In genomic region chr4:38326499-38326898, GRCh38 we compare ENCODE assay signal across 12 cellular contexts.
DNase-seq lines count a peak whose midpoint lies in the region.
"Had no signal": no experiment of that assay in that cellular context is flagged by ENCODE, and none has a peak within 500 bp of the region (broad histone marks: within the 10 kb centered on the region; RNA-seq: fewer than 3 reads in every experiment).

No MANE protein-coding gene starts in this region.

- H2BK120ac ChIP-seq in trophoblast cell (ENCODE audit: insufficient read depth, low read length, poor library complexity): no peak overlapping the region

- DNase-seq in activated naive CD4-positive, alpha-beta T cell (lab: John Stamatoyannopoulos, UW): no peak
- DNase-seq in CD4-positive, alpha-beta memory T cell: no peak
- no peak for DNase-seq in trophoblast cell
- DNase-seq in NCI-H510A (lab: John Stamatoyannopoulos, UW): no peak
- DNase-seq in NK-92 (lab: John Stamatoyannopoulos, UW; ENCODE audit: unreplicated experiment): no peak
- DNase-seq: ACHN; Caco-2; CD8-positive, alpha-beta memory T cell had no signal

- no peaks in the 10 kb centered on the region for H3K9me3 ChIP-seq in CD4-positive, alpha-beta memory T cell (ENCODE audit: control insufficient read depth in 1 of 2, low read length in 2 of 2)
- peaks cover 3% of the 10 kb centered on the region for H3K9me3 ChIP-seq in trophoblast cell (ENCODE audit: insufficient read depth, low read depth, low read length)
- H3K9me3 ChIP-seq: Caco-2 had no signal

- peaks cover 2% of the 10 kb centered on the region for H3K36me3 Mint-ChIP-seq in activated naive CD4-positive, alpha-beta T cell treated with anti-CD3 and anti-CD28 coated beads, Interleukin-2, amount 50 U/mL, for 24 hours
- peaks cover 0 to 4% of the 10 kb centered on the region in 2 donors for H3K36me3 Mint-ChIP-seq in CD4-positive, alpha-beta memory T cell
- H3K36me3 Mint-ChIP-seq in dendritic cell treated with granulocyte-macrophage colony-stimulating factor and Interleukin-4, amounts not matched to agents 40 ng/mL and 50 ng/mL, for 4 days (ENCODE audit: low read depth): no peaks in the 10 kb centered on the region
- H3K36me3 Mint-ChIP-seq: CD8-positive, alpha-beta memory T cell had no signal

- H3K4me1 Mint-ChIP-seq in activated naive CD4-positive, alpha-beta T cell treated with anti-CD3 and anti-CD28 coated beads, Interleukin-2, amount 50 U/mL, for 24 hours: peaks cover 89% of the 10 kb centered on the region
- H3K4me1 Mint-ChIP-seq in CD4-positive, alpha-beta memory T cell: peaks cover 36 to 65% (median 47%) of the 10 kb centered on the region in 4 donors
- peaks cover 56% of the 10 kb centered on the region for H3K4me1 Mint-ChIP-seq in dendritic cell treated with granulocyte-macrophage colony-stimulating factor and Interleukin-4, amounts not matched to agents 40 ng/mL and 50 ng/mL, for 4 days (ENCODE audit: low read depth)

- H3K36me3 ChIP-seq in CD4-positive, alpha-beta memory T cell (ENCODE audit: insufficient read depth, low read length): no peaks in the 10 kb centered on the region
- H3K36me3 ChIP-seq in trophoblast cell (ENCODE audit: control insufficient read depth in 1 of 2, insufficient read depth in 2 of 2, low read length in 2 of 2): no peaks in the 10 kb centered on the region

- H3K27ac Mint-ChIP-seq in activated naive CD4-positive, alpha-beta T cell treated with anti-CD3 and anti-CD28 coated beads, Interleukin-2, amount 50 U/mL, for 24 hours: peak overlapping the region; percentile 8
- peak overlapping the region in 6 of 7 donors; percentile 18 to 68 (median 26) for H3K27ac Mint-ChIP-seq in CD4-positive, alpha-beta memory T cell
- H3K27ac Mint-ChIP-seq in dendritic cell treated with granulocyte-macrophage colony-stimulating factor and Interleukin-4, amounts not matched to agents 40 ng/mL and 50 ng/mL, for 4 days: peak overlapping the region; percentile 11
- H3K27ac Mint-ChIP-seq: CD8-positive, alpha-beta memory T cell had no signal

- intact Hi-C loops in CD4-positive, alpha-beta memory T cell (cut with micrococcal nuclease): loop anchor here (5.0 kb wide), 1 partner anchor 181 kb away; no protein-coding TSS in a partner anchor
- intact Hi-C loops in dendritic cell treated with granulocyte-macrophage colony-stimulating factor and Interleukin-4, amounts not matched to agents 40 ng/mL and 50 ng/mL, for 4 days (cut with micrococcal nuclease): no loop called here

- H2BK5ac ChIP-seq in trophoblast cell (ENCODE audit: low read depth, low read length, poor library complexity): peak overlapping the region; percentile 35

- H3K27me3 Mint-ChIP-seq in activated naive CD4-positive, alpha-beta T cell treated with anti-CD3 and anti-CD28 coated beads, Interleukin-2, amount 50 U/mL, for 24 hours: no peaks in the 10 kb centered on the region
- H3K27me3 Mint-ChIP-seq in CD4-positive, alpha-beta memory T cell: no peaks in the 10 kb centered on the region
- no peaks in the 10 kb centered on the region for H3K27me3 Mint-ChIP-seq in dendritic cell treated with granulocyte-macrophage colony-stimulating factor and Interleukin-4, amounts not matched to agents 40 ng/mL and 50 ng/mL, for 4 days
- H3K27me3 Mint-ChIP-seq: CD8-positive, alpha-beta memory T cell had no signal

- POLR2A ChIA-PET in CD4-positive, alpha-beta memory T cell (lab: Charles Lee; ENCODE audit: partially characterized antibody): interaction anchor here (1.0 kb wide), 1 partner anchor 401 kb away, joined by 3 read pairs; no protein-coding TSS in a partner anchor

- H3K9me3 Mint-ChIP-seq in activated naive CD4-positive, alpha-beta T cell treated with anti-CD3 and anti-CD28 coated beads, Interleukin-2, amount 50 U/mL, for 24 hours: no peaks in the 10 kb centered on the region
- peaks cover 0 to 2% (median 0%) of the 10 kb centered on the region in 8 donors for H3K9me3 Mint-ChIP-seq in CD4-positive, alpha-beta memory T cell
- H3K9me3 Mint-ChIP-seq in dendritic cell treated with granulocyte-macrophage colony-stimulating factor and Interleukin-4, amounts not matched to agents 40 ng/mL and 50 ng/mL, for 4 days: no peaks in the 10 kb centered on the region
- H3K9me3 Mint-ChIP-seq: CD8-positive, alpha-beta memory T cell had no signal

- H3K27me3 ChIP-seq in CD4-positive, alpha-beta memory T cell (ENCODE audit: insufficient read depth, low read length): no peaks in the 10 kb centered on the region
- H3K27me3 ChIP-seq in trophoblast cell (ENCODE audit: insufficient read depth, low read length): no peaks in the 10 kb centered on the region
- H3K27me3 ChIP-seq: BLaER1 treated with 17β-estradiol and CSF1 and Interleukin-3, amounts not matched to agents 10 nM and 100 nM had no signal

- no peak overlapping the region for H2BK12ac ChIP-seq in trophoblast cell (ENCODE audit: low read length)

- H3K18ac ChIP-seq in trophoblast cell (ENCODE audit: low read length): no peak overlapping the region

- H4K12ac ChIP-seq in trophoblast cell (ENCODE audit: low read depth, low read length): no peak overlapping the region

- no peak overlapping the region for H3K4me2 ChIP-seq in trophoblast cell (ENCODE audit: low read length)
- H3K4me2 ChIP-seq: BLaER1 treated with 17β-estradiol and CSF1 and Interleukin-3, amounts not matched to agents 10 nM and 100 nM had no signal

- H3K79me2 ChIP-seq in trophoblast cell (ENCODE audit: control insufficient read depth, insufficient read depth, low read length, poor library complexity): peaks cover 2% of the 10 kb centered on the region

- no CpG with 5 or more reads among the region's 3 CpGs for WGBS in trophoblast cell (ENCODE audit: extremely low coverage, insufficient coverage, insufficient read length)

- H3K79me1 ChIP-seq in trophoblast cell (ENCODE audit: low read length): no peaks in the 10 kb centered on the region

- H3K23ac ChIP-seq in trophoblast cell (ENCODE audit: low read length): no peak overlapping the region

- H3K9ac ChIP-seq in trophoblast cell (ENCODE audit: low read length): no peak overlapping the region
- H3K9ac ChIP-seq: BLaER1 treated with 17β-estradiol and CSF1 and Interleukin-3, amounts not matched to agents 10 nM and 100 nM had no signal

- no peak overlapping the region for H2AK5ac ChIP-seq in trophoblast cell (ENCODE audit: low read length)

- H4K8ac ChIP-seq in trophoblast cell (ENCODE audit: low read depth, low read length): no peak overlapping the region

- CTCF ChIA-PET in CD4-positive, alpha-beta memory T cell (lab: Charles Lee; ENCODE audit: partially characterized antibody): interaction anchor here (1.0 to 5.9 kb wide), 2 partner anchors 7 to 17 kb away, joined by 3 to 31 read pairs; no protein-coding TSS in a partner anchor

- peaks cover 52% of the 10 kb centered on the region for H3K4me1 ChIP-seq in CD4-positive, alpha-beta memory T cell (ENCODE audit: insufficient read depth, low read length)
- H3K4me1 ChIP-seq in trophoblast cell (ENCODE audit: control insufficient read depth in 1 of 2, insufficient read depth in 2 of 2, low read length in 2 of 2): peaks cover 8 to 14% of the 10 kb centered on the region in 2 experiments
- H3K4me1 ChIP-seq: Caco-2 had no signal

- no peak overlapping the region for H3K4me3 Mint-ChIP-seq in activated naive CD4-positive, alpha-beta T cell treated with anti-CD3 and anti-CD28 coated beads, Interleukin-2, amount 50 U/mL, for 24 hours
- H3K4me3 Mint-ChIP-seq in CD4-positive, alpha-beta memory T cell: peak overlapping the region in 1 of 8 donors; percentile 31
- H3K4me3 Mint-ChIP-seq in dendritic cell treated with granulocyte-macrophage colony-stimulating factor and Interleukin-4, amounts not matched to agents 40 ng/mL and 50 ng/mL, for 4 days: no peak overlapping the region

- no peak overlapping the region for H2AFZ ChIP-seq in trophoblast cell (ENCODE audit: insufficient read depth, low read length, poor library complexity)

- no peak overlapping the region for H3K4ac ChIP-seq in trophoblast cell (ENCODE audit: low read depth, low read length)

- no peak overlapping the region for H3K14ac ChIP-seq in trophoblast cell (ENCODE audit: low read length)

- H3K27ac ChIP-seq in CD4-positive, alpha-beta memory T cell (ENCODE audit: low read depth, low read length): no peak overlapping the region
- H3K27ac ChIP-seq in trophoblast cell (ENCODE audit: low read depth, low read length): no peak overlapping the region
- H3K27ac ChIP-seq: BLaER1 treated with 17β-estradiol and CSF1 and Interleukin-3, amounts not matched to agents 10 nM and 100 nM; HL-60 had no signal

- no peak overlapping the region for H4K91ac ChIP-seq in trophoblast cell (ENCODE audit: low read depth, low read length)

- no peak overlapping the region for H3K4me3 ChIP-seq in CD4-positive, alpha-beta memory T cell (ENCODE audit: low read length in 2 of 2)
- no peak overlapping the region for H3K4me3 ChIP-seq in trophoblast cell (ENCODE audit: low read depth, low read length)
- H3K4me3 ChIP-seq: BLaER1 treated with 17β-estradiol and CSF1 and Interleukin-3, amounts not matched to agents 10 nM and 100 nM had no signal
